ENCODE assay signal across 12 cellular contexts in genomic region chr4:114601304-114602052, GRCh38. TPM values are rescaled to one million over a fixed set of nuclear protein-coding genes. Genes with fewer than 3 reads are reported as not detected.
DNase-seq lines count a peak whose midpoint lies in the region; ATAC-seq lines count a peak whose summit lies in the region.
"Had no signal": no experiment of that assay in that cellular context is flagged by ENCODE, and none has a peak within 500 bp of the region (broad histone marks: within the 10 kb centered on the region; RNA-seq: fewer than 3 reads in every experiment).

No MANE protein-coding gene starts in this region.

- ATAC-seq in GM19463 (IDR thresholded peaks at IDR 0.05; ENCODE audit: unreplicated experiment) (peak; percentile 20), HG03095 (IDR thresholded peaks at IDR 0.05; ENCODE audit: unreplicated experiment) (peak; percentile 33)
- ATAC-seq: activated CD8-positive, alpha-beta memory T cell treated with anti-CD3 and anti-CD28 coated beads, Interleukin-2, amount 10 ng/mL, durations not matched to agents 7 days and 5 days; upper lobe of right lung had no signal

- H3K27ac ChIP-seq in angular gyrus (ENCODE audit: low read depth, low read length) = peak overlapping the region; percentile 88
- H3K27ac ChIP-seq: SJSA1, upper lobe of right lung had no signal

- peak; percentile 71 for DNase-seq in COLO829 (ENCODE audit: low spot score)
- DNase-seq in dermis blood vessel endothelial cell = no peak
- no peak for DNase-seq in D341Med (ENCODE audit: low spot score)
- no peak for DNase-seq in stimulated activated CD4-positive, alpha-beta T cell treated with anti-CD3 and anti-CD28 coated beads, Interleukin-4, amount 100 ng/mL, for 1 hour
- DNase-seq in activated CD8-positive, alpha-beta memory T cell treated with anti-CD3 and anti-CD28 coated beads, Interleukin-2, amount 50 U/mL, for 4 hours = no peak
- DNase-seq: activated CD8-positive, alpha-beta memory T cell treated with anti-CD3 and anti-CD28 coated beads, Interleukin-2, amount 10 ng/mL, durations not matched to agents 7 days and 5 days; NCI-H1417 treated with DMSO at 0.1 percent for 48 hours; upper lobe of right lung had no signal

RNA-seq across cellular contexts. Expression of gene UGT8, which starts 2.9 kb away (rescaled TPM):
- 0.05 and 0.51 TPM in 2 replicates for total RNA-seq in dermis blood vessel endothelial cell
- total RNA-seq: SJSA1 had no signal
